ENCODE assay signal across 1 cellular context in the genomic region with DNA sequence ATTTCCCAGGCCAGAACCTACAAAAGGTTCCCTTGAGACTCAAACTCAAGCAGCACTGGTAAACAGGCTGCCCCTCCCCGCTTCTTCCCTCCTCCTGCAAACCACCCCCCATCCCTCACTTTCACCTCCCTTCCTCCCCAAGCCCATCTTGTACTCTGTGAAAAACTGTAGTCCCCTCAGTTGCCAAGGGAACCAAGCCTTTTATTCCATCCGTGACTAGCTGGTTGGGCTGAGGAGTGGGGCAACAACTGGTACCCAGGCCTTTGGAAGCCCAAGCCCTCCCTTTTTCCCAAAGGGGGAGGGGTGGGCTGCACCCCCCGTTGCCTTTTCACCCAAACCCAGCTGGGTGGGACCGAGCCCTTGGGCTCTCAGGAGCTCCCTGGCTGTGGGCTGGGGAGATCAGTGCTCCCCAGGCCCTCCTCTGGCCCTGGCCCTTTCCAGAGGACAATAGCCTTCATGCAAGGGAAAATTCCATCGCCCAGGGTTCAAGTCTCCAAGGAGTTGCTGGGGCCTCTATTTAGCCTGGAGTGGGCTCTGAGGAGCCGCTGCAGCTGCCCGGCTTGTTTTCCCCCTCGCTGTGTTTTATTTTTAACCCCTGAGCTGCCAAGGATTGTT.
A peak's percentile ranks its signal among the peaks of the same experiment; 100 is the strongest.
TF ChIP-seq lines count a peak whose summit lies in the region.

No MANE protein-coding gene starts in this region.

TF ChIP-seq in GM12878, 131 proteins besides CTCF, POLR2A, EP300 and RAD21 (continued from another document):
- TF ChIP-seq, protein P1, sequence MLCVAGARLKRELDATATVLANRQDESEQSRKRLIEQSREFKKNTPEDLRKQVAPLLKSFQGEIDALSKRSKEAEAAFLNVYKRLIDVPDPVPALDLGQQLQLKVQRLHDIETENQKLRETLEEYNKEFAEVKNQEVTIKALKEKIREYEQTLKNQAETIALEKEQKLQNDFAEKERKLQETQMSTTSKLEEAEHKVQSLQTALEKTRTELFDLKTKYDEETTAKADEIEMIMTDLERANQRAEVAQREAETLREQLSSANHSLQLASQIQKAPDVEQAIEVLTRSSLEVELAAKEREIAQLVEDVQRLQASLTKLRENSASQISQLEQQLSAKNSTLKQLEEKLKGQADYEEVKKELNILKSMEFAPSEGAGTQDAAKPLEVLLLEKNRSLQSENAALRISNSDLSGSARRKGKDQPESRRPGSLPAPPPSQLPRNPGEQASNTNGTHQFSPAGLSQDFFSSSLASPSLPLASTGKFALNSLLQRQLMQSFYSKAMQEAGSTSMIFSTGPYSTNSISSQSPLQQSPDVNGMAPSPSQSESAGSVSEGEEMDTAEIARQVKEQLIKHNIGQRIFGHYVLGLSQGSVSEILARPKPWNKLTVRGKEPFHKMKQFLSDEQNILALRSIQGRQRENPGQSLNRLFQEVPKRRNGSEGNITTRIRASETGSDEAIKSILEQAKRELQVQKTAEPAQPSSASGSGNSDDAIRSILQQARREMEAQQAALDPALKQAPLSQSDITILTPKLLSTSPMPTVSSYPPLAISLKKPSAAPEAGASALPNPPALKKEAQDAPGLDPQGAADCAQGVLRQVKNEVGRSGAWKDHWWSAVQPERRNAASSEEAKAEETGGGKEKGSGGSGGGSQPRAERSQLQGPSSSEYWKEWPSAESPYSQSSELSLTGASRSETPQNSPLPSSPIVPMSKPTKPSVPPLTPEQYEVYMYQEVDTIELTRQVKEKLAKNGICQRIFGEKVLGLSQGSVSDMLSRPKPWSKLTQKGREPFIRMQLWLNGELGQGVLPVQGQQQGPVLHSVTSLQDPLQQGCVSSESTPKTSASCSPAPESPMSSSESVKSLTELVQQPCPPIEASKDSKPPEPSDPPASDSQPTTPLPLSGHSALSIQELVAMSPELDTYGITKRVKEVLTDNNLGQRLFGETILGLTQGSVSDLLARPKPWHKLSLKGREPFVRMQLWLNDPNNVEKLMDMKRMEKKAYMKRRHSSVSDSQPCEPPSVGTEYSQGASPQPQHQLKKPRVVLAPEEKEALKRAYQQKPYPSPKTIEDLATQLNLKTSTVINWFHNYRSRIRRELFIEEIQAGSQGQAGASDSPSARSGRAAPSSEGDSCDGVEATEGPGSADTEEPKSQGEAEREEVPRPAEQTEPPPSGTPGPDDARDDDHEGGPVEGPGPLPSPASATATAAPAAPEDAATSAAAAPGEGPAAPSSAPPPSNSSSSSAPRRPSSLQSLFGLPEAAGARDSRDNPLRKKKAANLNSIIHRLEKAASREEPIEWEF (IDR thresholded peaks at IDR 0.05; ENCODE audit: insufficient replicate concordance, low read depth, low read length): no peak
- no peak for TF ChIP-seq NFXL1 (IDR thresholded peaks at IDR 0.05; ENCODE audit: borderline replicate concordance)
- no peak for TF ChIP-seq SP1 (IDR thresholded peaks at IDR 0.05; ENCODE audit: low read depth, low read length)
- TF ChIP-seq DPF2 (IDR thresholded peaks at IDR 0.05): no peak
- TF ChIP-seq CHD4 (IDR thresholded peaks at IDR 0.05): no peak
- TF ChIP-seq, protein P2, sequence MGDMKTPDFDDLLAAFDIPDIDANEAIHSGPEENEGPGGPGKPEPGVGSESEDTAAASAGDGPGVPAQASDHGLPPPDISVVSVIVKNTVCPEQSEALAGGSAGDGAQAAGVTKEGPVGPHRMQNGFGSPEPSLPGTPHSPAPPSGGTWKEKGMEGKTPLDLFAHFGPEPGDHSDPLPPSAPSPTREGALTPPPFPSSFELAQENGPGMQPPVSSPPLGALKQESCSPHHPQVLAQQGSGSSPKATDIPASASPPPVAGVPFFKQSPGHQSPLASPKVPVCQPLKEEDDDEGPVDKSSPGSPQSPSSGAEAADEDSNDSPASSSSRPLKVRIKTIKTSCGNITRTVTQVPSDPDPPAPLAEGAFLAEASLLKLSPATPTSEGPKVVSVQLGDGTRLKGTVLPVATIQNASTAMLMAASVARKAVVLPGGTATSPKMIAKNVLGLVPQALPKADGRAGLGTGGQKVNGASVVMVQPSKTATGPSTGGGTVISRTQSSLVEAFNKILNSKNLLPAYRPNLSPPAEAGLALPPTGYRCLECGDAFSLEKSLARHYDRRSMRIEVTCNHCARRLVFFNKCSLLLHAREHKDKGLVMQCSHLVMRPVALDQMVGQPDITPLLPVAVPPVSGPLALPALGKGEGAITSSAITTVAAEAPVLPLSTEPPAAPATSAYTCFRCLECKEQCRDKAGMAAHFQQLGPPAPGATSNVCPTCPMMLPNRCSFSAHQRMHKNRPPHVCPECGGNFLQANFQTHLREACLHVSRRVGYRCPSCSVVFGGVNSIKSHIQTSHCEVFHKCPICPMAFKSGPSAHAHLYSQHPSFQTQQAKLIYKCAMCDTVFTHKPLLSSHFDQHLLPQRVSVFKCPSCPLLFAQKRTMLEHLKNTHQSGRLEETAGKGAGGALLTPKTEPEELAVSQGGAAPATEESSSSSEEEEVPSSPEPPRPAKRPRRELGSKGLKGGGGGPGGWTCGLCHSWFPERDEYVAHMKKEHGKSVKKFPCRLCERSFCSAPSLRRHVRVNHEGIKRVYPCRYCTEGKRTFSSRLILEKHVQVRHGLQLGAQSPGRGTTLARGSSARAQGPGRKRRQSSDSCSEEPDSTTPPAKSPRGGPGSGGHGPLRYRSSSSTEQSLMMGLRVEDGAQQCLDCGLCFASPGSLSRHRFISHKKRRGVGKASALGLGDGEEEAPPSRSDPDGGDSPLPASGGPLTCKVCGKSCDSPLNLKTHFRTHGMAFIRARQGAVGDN (IDR thresholded peaks at IDR 0.05): 0 out of 2 replicates have a peak, but pooled peaks have one; percentile 28
- TF ChIP-seq ZBED1 (IDR thresholded peaks at IDR 0.05; ENCODE audit: borderline replicate concordance): no peak
- TF ChIP-seq, protein P3, sequence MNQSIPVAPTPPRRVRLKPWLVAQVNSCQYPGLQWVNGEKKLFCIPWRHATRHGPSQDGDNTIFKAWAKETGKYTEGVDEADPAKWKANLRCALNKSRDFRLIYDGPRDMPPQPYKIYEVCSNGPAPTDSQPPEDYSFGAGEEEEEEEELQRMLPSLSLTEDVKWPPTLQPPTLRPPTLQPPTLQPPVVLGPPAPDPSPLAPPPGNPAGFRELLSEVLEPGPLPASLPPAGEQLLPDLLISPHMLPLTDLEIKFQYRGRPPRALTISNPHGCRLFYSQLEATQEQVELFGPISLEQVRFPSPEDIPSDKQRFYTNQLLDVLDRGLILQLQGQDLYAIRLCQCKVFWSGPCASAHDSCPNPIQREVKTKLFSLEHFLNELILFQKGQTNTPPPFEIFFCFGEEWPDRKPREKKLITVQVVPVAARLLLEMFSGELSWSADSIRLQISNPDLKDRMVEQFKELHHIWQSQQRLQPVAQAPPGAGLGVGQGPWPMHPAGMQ (IDR thresholded peaks at IDR 0.05; ENCODE audit: borderline replicate concordance): no peak
- TF ChIP-seq POLR2AphosphoS5 (IDR thresholded peaks at IDR 0.05; ENCODE audit: low read length): no peak
- TF ChIP-seq FOXM1 (IDR thresholded peaks at IDR 0.05; ENCODE audit: low read depth, low read length): no peak
- TF ChIP-seq, protein P4, sequence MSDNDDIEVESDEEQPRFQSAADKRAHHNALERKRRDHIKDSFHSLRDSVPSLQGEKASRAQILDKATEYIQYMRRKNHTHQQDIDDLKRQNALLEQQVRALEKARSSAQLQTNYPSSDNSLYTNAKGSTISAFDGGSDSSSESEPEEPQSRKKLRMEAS (IDR thresholded peaks at IDR 0.05; ENCODE audit: low read depth, low read length): no peak
